1 cellular context compared by ENCODE assay signal in the genomic region with DNA sequence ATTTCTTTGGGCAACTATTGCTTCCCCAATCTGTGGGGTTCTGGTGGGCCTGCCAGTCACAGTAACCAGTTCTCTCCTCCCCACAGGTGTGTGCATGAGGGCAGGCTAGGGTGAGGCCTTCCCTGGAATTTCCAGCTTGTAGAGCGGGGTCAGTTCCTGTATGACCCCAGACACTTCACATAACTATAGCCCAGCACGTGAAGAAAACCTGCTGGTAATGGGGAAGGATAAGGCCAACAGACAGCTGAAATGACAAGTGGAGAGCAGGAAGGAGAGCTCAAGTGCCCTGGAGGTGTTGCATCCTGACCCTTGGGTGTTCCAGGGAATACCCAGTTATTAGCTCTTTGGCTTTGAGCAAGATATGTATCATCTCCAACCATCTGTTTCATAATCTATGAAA.
TF ChIP-seq lines count a peak whose summit lies in the region.

No MANE protein-coding gene starts in this region.

TF ChIP-seq in K562, 482 proteins besides CTCF, POLR2A, EP300 and RAD21 (continued from another document):
- TF ChIP-seq, protein P1, sequence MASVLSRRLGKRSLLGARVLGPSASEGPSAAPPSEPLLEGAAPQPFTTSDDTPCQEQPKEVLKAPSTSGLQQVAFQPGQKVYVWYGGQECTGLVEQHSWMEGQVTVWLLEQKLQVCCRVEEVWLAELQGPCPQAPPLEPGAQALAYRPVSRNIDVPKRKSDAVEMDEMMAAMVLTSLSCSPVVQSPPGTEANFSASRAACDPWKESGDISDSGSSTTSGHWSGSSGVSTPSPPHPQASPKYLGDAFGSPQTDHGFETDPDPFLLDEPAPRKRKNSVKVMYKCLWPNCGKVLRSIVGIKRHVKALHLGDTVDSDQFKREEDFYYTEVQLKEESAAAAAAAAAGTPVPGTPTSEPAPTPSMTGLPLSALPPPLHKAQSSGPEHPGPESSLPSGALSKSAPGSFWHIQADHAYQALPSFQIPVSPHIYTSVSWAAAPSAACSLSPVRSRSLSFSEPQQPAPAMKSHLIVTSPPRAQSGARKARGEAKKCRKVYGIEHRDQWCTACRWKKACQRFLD (CRISPR knock-in tag; IDR thresholded peaks at IDR 0.05): no peak
